8 cellular contexts compared by ENCODE assay signal in genomic region chr3:154122096-154122911, GRCh38. TPM values are rescaled to one million over a fixed set of nuclear protein-coding genes. Genes with fewer than 3 reads are reported as not detected.
DNase-seq lines count a peak whose midpoint lies in the region; ATAC-seq and TF ChIP-seq lines count a peak whose summit lies in the region.

No MANE protein-coding gene starts in this region.

- peaks cover 22% of the 10 kb centered on the region for H3K23me2 ChIP-seq in H9 (ENCODE audit: insufficient read length, low read depth, low read length, poor library complexity, severe bottlenecking)

- H2BK20ac ChIP-seq in H9 (ENCODE audit: low read depth, low read length, poor library complexity, severe bottlenecking): no peak overlapping the region

- H2AFZ ChIP-seq in H9 (ENCODE audit: low read length) (no peak overlapping the region), trophoblast cell (ENCODE audit: insufficient read depth, low read length, poor library complexity) (peak overlapping the region; percentile 86)

- TF ChIP-seq CTCF in H9 (conservative IDR thresholded peaks at IDR 0.05) (no peak), BE2C (IDR thresholded peaks at IDR 0.05; ENCODE audit: low read depth, low read length) (no peak)

- H3K18ac ChIP-seq in H9 (ENCODE audit: insufficient read length, low read depth, low read length): peak overlapping the region; percentile 84
- peak overlapping the region; percentile 74 for H3K18ac ChIP-seq in trophoblast cell (ENCODE audit: low read length)

- peak overlapping the region; percentile 84 to 85 for H3K4me3 Mint-ChIP-seq in H9
- peak overlapping the region; percentile 79 for H3K4me3 Mint-ChIP-seq in activated CD4-positive, alpha-beta memory T cell treated with anti-CD3 and anti-CD28 coated beads for 36 hours

- intact Hi-C loops in activated CD4-positive, alpha-beta memory T cell treated with anti-CD3 and anti-CD28 coated beads for 36 hours (cut with micrococcal nuclease): loop anchor here (10.0 kb wide), 1 partner anchor 1732 kb away; the partner anchor contains the start of gene SLC33A1
- intact Hi-C loops in Right ventricle myocardium superior (cut with DNase I): no loop called here

- DNase-seq in AG20443 (ENCODE audit: low spot score): peak; percentile 25
- peak; percentile 40 for DNase-seq in H9
- DNase-seq in activated CD4-positive, alpha-beta memory T cell treated with anti-CD3 and anti-CD28 coated beads for 36 hours: peak; percentile 16
- peak; percentile 37 for DNase-seq in Right ventricle myocardium superior
- DNase-seq in trophoblast cell: no peak
- DNase-seq in activated effector memory CD4-positive, alpha-beta T cell treated with anti-CD3 and anti-CD28 coated beads, Interleukin-2, amount 50 U/mL, for 16 hours: no peak
- DNase-seq in COLO829 (ENCODE audit: low spot score): no peak
- DNase-seq in BE2C: no peak

- POLR2A ChIA-PET in activated CD4-positive, alpha-beta memory T cell treated with anti-CD3 and anti-CD28 coated beads for 36 hours (lab: Charles Lee): no interaction called here

- no peak overlapping the region for H2BK120ac ChIP-seq in H9 (ENCODE audit: low read depth, low read length, poor library complexity, severe bottlenecking)
- H2BK120ac ChIP-seq in trophoblast cell (ENCODE audit: insufficient read depth, low read length, poor library complexity): peak overlapping the region; percentile 10

- CTCF ChIA-PET in activated CD4-positive, alpha-beta memory T cell treated with anti-CD3 and anti-CD28 coated beads for 36 hours (lab: Charles Lee): no interaction called here

- peak overlapping the region; percentile 55 for H4K12ac ChIP-seq in trophoblast cell (ENCODE audit: low read depth, low read length)

- no peaks in the 10 kb centered on the region for H3K36me3 ChIP-seq in trophoblast cell (ENCODE audit: control insufficient read depth in 1 of 2, insufficient read depth in 2 of 2, low read length in 2 of 2)
- H3K36me3 ChIP-seq in BE2C: no peaks in the 10 kb centered on the region

- no peak overlapping the region for H4K8ac ChIP-seq in H9 (replicated peaks; ENCODE audit: insufficient read length, low read depth, low read length)
- peak overlapping the region; percentile 14 for H4K8ac ChIP-seq in trophoblast cell (ENCODE audit: low read depth, low read length)

- H3K27me3 ChIP-seq in H9 (ENCODE audit: insufficient read depth, low read length) (peaks cover 6% of the 10 kb centered on the region; the same call in 1 of the 2 replicates), trophoblast cell (ENCODE audit: insufficient read depth, low read length) (peaks cover 7% of the 10 kb centered on the region), BE2C (peaks cover 32% of the 10 kb centered on the region)

- H2AK5ac ChIP-seq in H9 (ENCODE audit: insufficient read length, low read length) (no peak overlapping the region), trophoblast cell (ENCODE audit: low read length) (no peak overlapping the region)

- no peak overlapping the region for H3K27ac ChIP-seq in H9 (ENCODE audit: insufficient read length, low read depth, low read length)
- no peak overlapping the region for H3K27ac ChIP-seq in trophoblast cell (ENCODE audit: low read depth, low read length)

- H3K4ac ChIP-seq in H9 (ENCODE audit: low read depth, low read length) (no peak overlapping the region), trophoblast cell (ENCODE audit: low read depth, low read length) (peak overlapping the region; percentile 24)

- no peaks in the 10 kb centered on the region; a peak in 1 of 5 replicates for H3K9me3 Mint-ChIP-seq in H9
- H3K9me3 Mint-ChIP-seq in activated CD4-positive, alpha-beta memory T cell treated with anti-CD3 and anti-CD28 coated beads for 36 hours: no peaks in the 10 kb centered on the region

- H3K14ac ChIP-seq in H9 (ENCODE audit: insufficient read depth, low read length) (peak overlapping the region; percentile 90), trophoblast cell (ENCODE audit: low read length) (peak overlapping the region; percentile 62)

- no peak overlapping the region; the same call in 1 of the 2 replicates for H2BK15ac ChIP-seq in H9 (ENCODE audit: low read depth, low read length)

- H3K4me1 ChIP-seq in H9 (ENCODE audit: insufficient read depth, low read length): no peaks in the 10 kb centered on the region
- H3K4me1 ChIP-seq in trophoblast cell (ENCODE audit: control insufficient read depth in 1 of 2, insufficient read depth in 2 of 2, low read length in 2 of 2): peaks cover 5 to 8% of the 10 kb centered on the region in 2 experiments
- H3K4me1 ChIP-seq in BE2C: no peaks in the 10 kb centered on the region

- no peak overlapping the region for H3K23ac ChIP-seq in H9 (ENCODE audit: insufficient read length, low read depth, low read length)
- H3K23ac ChIP-seq in trophoblast cell (ENCODE audit: low read length): no peak overlapping the region

- no peaks in the 10 kb centered on the region; the same call in 1 of the 2 replicates for H3K79me2 ChIP-seq in H9 (ENCODE audit: insufficient read depth, low read length)
- H3K79me2 ChIP-seq in trophoblast cell (ENCODE audit: control insufficient read depth, insufficient read depth, low read length, poor library complexity): peaks cover 5% of the 10 kb centered on the region

- peaks cover 34% of the 10 kb centered on the region in 2 experiments for H3K4me1 Mint-ChIP-seq in H9
- H3K4me1 Mint-ChIP-seq in activated CD4-positive, alpha-beta memory T cell treated with anti-CD3 and anti-CD28 coated beads for 36 hours (ENCODE audit: low read depth): peaks cover 22% of the 10 kb centered on the region

- peaks cover 43% of the 10 kb centered on the region for H3K27me3 Mint-ChIP-seq in H9 (ENCODE audit: low read depth)
- peaks cover 56% of the 10 kb centered on the region for H3K27me3 Mint-ChIP-seq in activated CD4-positive, alpha-beta memory T cell treated with anti-CD3 and anti-CD28 coated beads for 36 hours

- no peak overlapping the region for H3K27ac Mint-ChIP-seq in H9
- no peak overlapping the region for H3K27ac Mint-ChIP-seq in activated CD4-positive, alpha-beta memory T cell treated with anti-CD3 and anti-CD28 coated beads for 36 hours

- no peak overlapping the region for H3K56ac ChIP-seq in H9 (ENCODE audit: insufficient read length, low read depth, low read length)

- no peak overlapping the region for H2BK5ac ChIP-seq in H9 (ENCODE audit: insufficient read length, low read length)
- no peak overlapping the region for H2BK5ac ChIP-seq in trophoblast cell (ENCODE audit: low read depth, low read length, poor library complexity)

- ATAC-seq in Right ventricle myocardium superior (ENCODE audit: poor library complexity): peak; percentile 21

- H3K79me1 ChIP-seq in H9 (ENCODE audit: insufficient read depth, low read depth, low read length, poor library complexity, severe bottlenecking): no peaks in the 10 kb centered on the region
- peaks cover 9% of the 10 kb centered on the region for H3K79me1 ChIP-seq in trophoblast cell (ENCODE audit: low read length)

- no CpG with 5 or more reads among the region's 60 CpGs for WGBS in H9 (ENCODE audit: extremely low coverage, insufficient read length, low lambda C conversion rate)
- WGBS in trophoblast cell (ENCODE audit: extremely low coverage, insufficient coverage, insufficient read length): no CpG with 5 or more reads among the region's 60 CpGs

- H3K9me3 ChIP-seq in H9 (ENCODE audit: control insufficient read depth, low read depth, low read length): no peaks in the 10 kb centered on the region
- no peaks in the 10 kb centered on the region for H3K9me3 ChIP-seq in trophoblast cell (ENCODE audit: insufficient read depth, low read depth, low read length)
- H3K9me3 ChIP-seq in BE2C: no peaks in the 10 kb centered on the region

- H4K20me1 ChIP-seq in H9 (ENCODE audit: control insufficient read depth, insufficient read depth, insufficient read length): no peaks in the 10 kb centered on the region

- H3K4me2 ChIP-seq in H9 (ENCODE audit: insufficient read depth, insufficient read length, low read length) (peak overlapping the region; percentile 96), trophoblast cell (ENCODE audit: low read length) (peak overlapping the region; percentile 71)

- H3K9ac ChIP-seq in H9 (ENCODE audit: extremely low read depth, insufficient read length, low read length) (peak overlapping the region; percentile 71), trophoblast cell (ENCODE audit: low read length) (peak overlapping the region; percentile 74)

- H2BK12ac ChIP-seq in H9 (ENCODE audit: insufficient read length, low read depth, low read length) (no peak overlapping the region), trophoblast cell (ENCODE audit: low read length) (peak overlapping the region; percentile 20)

- H3T11ph ChIP-seq in H9 (ENCODE audit: low read length): no peak overlapping the region

- H3K4me3 ChIP-seq in trophoblast cell (ENCODE audit: low read depth, low read length): peak overlapping the region; percentile 84
- no peak overlapping the region for H3K4me3 ChIP-seq in BE2C (ENCODE audit: low read depth, low read length)

- no peak overlapping the region for H4K91ac ChIP-seq in H9 (ENCODE audit: insufficient read length, low read depth, low read length)
- H4K91ac ChIP-seq in trophoblast cell (ENCODE audit: low read depth, low read length): peak overlapping the region; percentile 42

- no peak overlapping the region for H4K5ac ChIP-seq in H9 (ENCODE audit: insufficient read length, low read depth, low read length)

- H3K36me3 Mint-ChIP-seq in H9 (ENCODE audit: insufficient read depth in 1 of 3, low read depth in 3 of 3): peaks cover 0 to 5% (median 0%) of the 10 kb centered on the region in 3 experiments; a peak in 4 of 7 replicates
- H3K36me3 Mint-ChIP-seq in activated CD4-positive, alpha-beta memory T cell treated with anti-CD3 and anti-CD28 coated beads for 36 hours: no peaks in the 10 kb centered on the region

RNA-seq across cellular contexts. Expression of gene ARHGEF26, which starts 1.1 kb away (rescaled TPM):
- total RNA-seq in H9 (2021) (12.4 and 13.7 TPM in 2 replicates), Right ventricle myocardium superior (0.97 TPM)
- total RNA-seq in activated CD4-positive, alpha-beta memory T cell treated with anti-CD3 and anti-CD28 coated beads for 36 hours: under 1 TPM; 0.24 to 0.34 TPM
- polyA plus RNA-seq in trophoblast cell (2013): 3.1 and 3.4 TPM in 2 replicates
- polyA plus RNA-seq in BE2C (2012; ENCODE audit: insufficient read depth, insufficient read length, low read depth): 0.19 TPM

Comparison
In these comparisons a context has a peak if more than half of its experiments do, and no peak if none do; other contexts are left out.
1. DNase-seq: peak in AG20443 (single experiment), H9 (single experiment), activated CD4-positive, alpha-beta memory T cell treated with anti-CD3 and anti-CD28 coated beads for 36 hours (single experiment) and Right ventricle myocardium superior (single experiment); none in trophoblast cell (0 of 2), activated effector memory CD4-positive, alpha-beta T cell treated with anti-CD3 and anti-CD28 coated beads, Interleukin-2, amount 50 U/mL, for 16 hours (single experiment), COLO829 (single experiment) and BE2C (single experiment).